In genomic region chr17:15284537-15284936, GRCh38 we compare ENCODE assay signal across 11 cellular contexts. TPM values are rescaled to one million over a fixed set of nuclear protein-coding genes. Genes with fewer than 3 reads are reported as not detected.
"Had no signal": no experiment of that assay in that cellular context is flagged by ENCODE, and none has a peak within 500 bp of the region (broad histone marks: within the 10 kb centered on the region; RNA-seq: fewer than 3 reads in every experiment).

No MANE protein-coding gene starts in this region.

- H3K4me3 ChIP-seq: GM23248 had no signal

- H3K4me2 ChIP-seq: KMS-11 had no signal

- H3K4me3 Mint-ChIP-seq: H9, HFFc6, IgD-negative memory B cell had no signal

- H3K27ac Mint-ChIP-seq: H9, HFFc6, IgD-negative memory B cell had no signal

- H2AFZ ChIP-seq: GM23248 had no signal

- H3K9ac ChIP-seq: GM23248, KMS-11 had no signal

- H3K36me3 Mint-ChIP-seq: IgD-negative memory B cell had no signal

- ATAC-seq: HepG2 had no signal

- DNase-seq: GM23248, H9, HCEC 1CT, HFFc6, KBM-7 had no signal

- H3K4me1 Mint-ChIP-seq: H9, IgD-negative memory B cell had no signal

- H3K9me3 Mint-ChIP-seq: H9, HFFc6 had no signal

- FAIRE-seq: H1, H54, HepG2 had no signal

- H3K27ac ChIP-seq: GM23248, KMS-11 had no signal

RNA-seq across cellular contexts. Expression of gene PMP22, which starts 19.4 kb away (rescaled TPM):
- total RNA-seq: HT-29 had no signal
- polyA plus RNA-seq: IgD-negative memory B cell had no signal

RNA-seq across cellular contexts. Expression of gene TEKT3, which starts 56.9 kb away (rescaled TPM):
- total RNA-seq: GM23248, HFFc6, HT-29 had no signal
- polyA plus RNA-seq: GM23248, IgD-negative memory B cell had no signal
